Comparison of ENCODE assay signal across 8 cellular contexts in genomic region chr11:86938900-86939880, GRCh38. TPM values are rescaled to one million over a fixed set of nuclear protein-coding genes. Genes with fewer than 3 reads are reported as not detected.
A peak's percentile ranks its signal among the peaks of the same experiment; 100 is the strongest.
DNase-seq lines count a peak whose midpoint lies in the region; ATAC-seq and TF ChIP-seq lines count a peak whose summit lies in the region.

No MANE protein-coding gene starts in this region.

- H3K27ac ChIP-seq in KMS-11, result no peak overlapping the region

- H3K27me3 Mint-ChIP-seq in CD14-positive monocyte (ENCODE audit: low read depth in 3 of 3), result peaks cover 0 to 2% (median 1%) of the 10 kb centered on the region in 3 donors
- H3K27me3 Mint-ChIP-seq in osteocyte (ENCODE audit: unreplicated experiment), result no peaks in the 10 kb centered on the region

- H3K9ac ChIP-seq in KMS-11, result no peak overlapping the region

- no peaks in the 10 kb centered on the region for H3K36me3 Mint-ChIP-seq in CD14-positive monocyte
- peaks cover 3% of the 10 kb centered on the region for H3K36me3 Mint-ChIP-seq in osteocyte (ENCODE audit: unreplicated experiment)

- peak; percentile 67 for ATAC-seq in GM18909 (IDR thresholded peaks at IDR 0.05; ENCODE audit: poor library complexity, unreplicated experiment)

- H3K27ac Mint-ChIP-seq in CD14-positive monocyte (no peak overlapping the region), osteocyte (ENCODE audit: unreplicated experiment) (peak overlapping the region; percentile 91)

- no peaks in the 10 kb centered on the region for H3K36me3 ChIP-seq in KMS-11 (ENCODE audit: insufficient read depth)

- H3K4me1 ChIP-seq in KMS-11 (ENCODE audit: low read depth, poor library complexity, severe bottlenecking), result no peaks in the 10 kb centered on the region

- H3K9me3 Mint-ChIP-seq in CD14-positive monocyte, result peaks cover 0 to 2% (median 0%) of the 10 kb centered on the region in 7 donors
- no peaks in the 10 kb centered on the region for H3K9me3 Mint-ChIP-seq in osteocyte (ENCODE audit: unreplicated experiment)

- no peak for TF ChIP-seq POLR2A in erythroblast (IDR thresholded peaks at IDR 0.05; ENCODE audit: low read length)

- no peaks in the 10 kb centered on the region for H3K27me3 ChIP-seq in KMS-11 (ENCODE audit: insufficient read depth, low read depth)

- peak; percentile 78 for TF ChIP-seq CTCF in CD14-positive monocyte (IDR thresholded peaks at IDR 0.05)
- peak; percentile 87 for TF ChIP-seq CTCF in KMS-11 (conservative IDR thresholded peaks at IDR 0.05; ENCODE audit: low read depth, low read length)
- TF ChIP-seq CTCF in osteocyte (IDR thresholded peaks at IDR 0.05), result peak; percentile 72

- H3K4me3 Mint-ChIP-seq in CD14-positive monocyte (no peak overlapping the region), osteocyte (ENCODE audit: unreplicated experiment) (no peak overlapping the region)

- no peak overlapping the region for H3K4me2 ChIP-seq in KMS-11

- no peaks in the 10 kb centered on the region for H4K20me1 ChIP-seq in KMS-11 (ENCODE audit: insufficient read depth)

- H3K4me1 Mint-ChIP-seq in CD14-positive monocyte, result peaks cover 5% of the 10 kb centered on the region
- peaks cover 57% of the 10 kb centered on the region for H3K4me1 Mint-ChIP-seq in osteocyte (ENCODE audit: unreplicated experiment)

- DNase-seq in CD14-positive monocyte (ENCODE audit: low spot score) (no peak), SHP77 (lab: John Stamatoyannopoulos, UW) (peak; percentile 41 to 42), erythroblast (lab: John Stamatoyannopoulos, UW) (peak; percentile 72 to 81), osteocyte (ENCODE audit: extremely low spot score, unreplicated experiment) (no peak), NK-92 (lab: John Stamatoyannopoulos, UW; ENCODE audit: unreplicated experiment) (no peak), middle frontal gyrus (ENCODE audit: extremely low spot score, low spot score) (no peak)

- intact Hi-C loops in CD14-positive monocyte (cut with micrococcal nuclease), result loop anchor here (5.0 kb wide), 2 partner anchors 353 to 483 kb away; no protein-coding TSS in a partner anchor

- no peak overlapping the region for H3K4me3 ChIP-seq in KMS-11 (IDR thresholded peaks at IDR 0.05; ENCODE audit: insufficient read depth, low read depth, low read length)

- H2AFZ ChIP-seq in KMS-11 (ENCODE audit: low read depth), result no peak overlapping the region

- H3K79me2 ChIP-seq in KMS-11 (ENCODE audit: insufficient read depth, low read depth), result no peaks in the 10 kb centered on the region

RNA-seq across cellular contexts. Expression of gene FZD4, which starts 16.0 kb away (rescaled TPM):
- polyA plus RNA-seq in CD14-positive monocyte, result not detected
- total RNA-seq in osteocyte, result 14.2 and 14.5 TPM in 2 replicates

Comparison
In these comparisons a context has a peak if more than half of its experiments do, and no peak if none do; other contexts are left out.
1. DNase-seq: peak in SHP77 (2 of 2) and erythroblast (2 of 2); none in CD14-positive monocyte (single experiment), osteocyte (single experiment), NK-92 (single experiment) and middle frontal gyrus (single experiment).
2. Peak in every context shown above with its lines, with median percentiles within 50 percentile points of each other: CTCF ChIP-seq.